In the genomic region with DNA sequence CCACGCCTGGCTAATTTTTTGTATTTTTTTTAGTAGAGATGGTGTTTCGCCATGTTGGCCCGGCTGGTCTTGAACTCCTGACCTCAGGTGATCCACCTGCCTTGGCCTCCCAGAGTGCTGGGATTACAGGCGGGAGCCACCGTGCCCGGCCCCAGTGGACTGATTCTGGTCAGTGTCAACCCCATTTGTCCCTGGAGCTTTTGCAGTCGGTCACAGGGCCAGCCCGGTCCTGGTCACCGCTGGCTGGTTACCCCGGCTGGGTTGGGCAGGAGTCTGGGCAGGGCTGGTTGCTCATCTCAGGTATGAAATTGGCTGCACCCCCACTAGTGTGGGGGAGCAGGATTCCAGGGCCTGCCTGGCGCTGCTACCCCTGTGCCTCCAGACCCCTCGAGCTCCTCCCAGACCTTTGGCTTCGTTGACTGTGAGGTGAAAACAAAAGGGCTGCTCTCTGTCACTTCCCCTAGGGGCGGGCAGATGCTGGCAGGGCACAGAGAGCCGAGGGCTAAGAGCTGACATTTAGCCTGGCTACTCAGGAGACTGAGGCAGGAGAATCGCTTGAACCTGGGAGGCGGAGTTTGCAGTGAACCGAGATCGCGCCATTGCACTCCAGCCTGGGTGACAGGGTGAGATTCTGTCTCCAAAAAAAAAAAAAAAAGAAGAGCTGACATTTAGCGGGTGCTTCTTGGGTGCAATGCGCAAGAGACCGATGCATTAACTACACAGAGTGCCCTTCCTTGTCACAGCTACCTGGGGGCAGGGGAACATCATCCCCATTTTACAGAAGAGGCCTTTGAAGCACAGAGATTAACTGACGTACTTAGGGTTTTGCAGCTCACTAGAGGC, we compare ENCODE assay signal across 1 cellular context.
TF ChIP-seq lines count a peak whose summit lies in the region.

No MANE protein-coding gene starts in this region.

TF ChIP-seq in H1, 55 proteins besides CTCF, POLR2A, EP300 and RAD21:
- TF ChIP-seq TAF7 (optimal IDR thresholded peaks at IDR 0.05; ENCODE audit: borderline replicate concordance, low read depth, low read length) (no peak), EZH2 (IDR thresholded peaks at IDR 0.05; ENCODE audit: low read depth, low read length, severe bottlenecking) (no peak), RFX5 (IDR thresholded peaks at IDR 0.05; ENCODE audit: borderline replicate concordance, low read depth, low read length) (no peak), TBP (IDR thresholded peaks at IDR 0.05; ENCODE audit: low read depth, low read length) (no peak), RNF2 (IDR thresholded peaks at IDR 0.05; ENCODE audit: borderline replicate concordance, low read depth, low read length, missing control alignments, poor library complexity, severe bottlenecking) (no peak), POU5F1 (IDR thresholded peaks at IDR 0.05; ENCODE audit: low read depth, low read length) (no peak), FOSL1 (IDR thresholded peaks at IDR 0.05; ENCODE audit: insufficient read depth, low read depth, low read length) (no peak), HDAC6 (IDR thresholded peaks at IDR 0.05; ENCODE audit: low read depth, low read length) (no peak), YY1 (IDR thresholded peaks at IDR 0.05; ENCODE audit: low read depth, low read length) (no peak), NRF1 (IDR thresholded peaks at IDR 0.05; ENCODE audit: low read depth, low read length) (no peak), JUN (IDR thresholded peaks at IDR 0.05; ENCODE audit: low read depth, low read length) (no peak), SUZ12 (IDR thresholded peaks at IDR 0.05; ENCODE audit: low read length) (no peak), SAP30 (IDR thresholded peaks at IDR 0.05; ENCODE audit: insufficient read depth, insufficient replicate concordance, low read length) (no peak)
